In the genomic region with DNA sequence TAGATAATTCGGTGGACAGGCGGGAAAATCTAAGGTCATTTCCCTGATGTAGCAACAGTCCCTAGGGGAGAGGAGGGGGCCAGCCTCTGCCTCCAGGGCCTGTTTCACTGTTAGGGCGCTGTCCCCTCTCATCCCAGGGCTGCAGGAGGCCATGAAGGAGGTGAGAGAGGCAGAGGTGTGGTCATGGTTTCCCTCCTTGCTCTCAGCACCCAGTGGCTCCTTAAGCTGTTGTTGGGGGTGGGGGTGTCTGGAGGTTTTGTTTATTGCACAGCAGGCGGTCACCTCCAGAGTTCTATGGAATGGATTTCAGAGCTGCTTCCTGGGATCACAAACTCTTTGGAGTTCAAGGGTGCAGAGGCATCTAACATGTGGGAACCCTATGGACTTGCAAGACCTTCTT, we compare ENCODE assay signal across 1 cellular context.
TF ChIP-seq lines count a peak whose summit lies in the region.

No MANE protein-coding gene starts in this region.

TF ChIP-seq in GM23338, 12 proteins besides CTCF, POLR2A, EP300 and RAD21 (continued from another document):
- TF ChIP-seq, protein P1, sequence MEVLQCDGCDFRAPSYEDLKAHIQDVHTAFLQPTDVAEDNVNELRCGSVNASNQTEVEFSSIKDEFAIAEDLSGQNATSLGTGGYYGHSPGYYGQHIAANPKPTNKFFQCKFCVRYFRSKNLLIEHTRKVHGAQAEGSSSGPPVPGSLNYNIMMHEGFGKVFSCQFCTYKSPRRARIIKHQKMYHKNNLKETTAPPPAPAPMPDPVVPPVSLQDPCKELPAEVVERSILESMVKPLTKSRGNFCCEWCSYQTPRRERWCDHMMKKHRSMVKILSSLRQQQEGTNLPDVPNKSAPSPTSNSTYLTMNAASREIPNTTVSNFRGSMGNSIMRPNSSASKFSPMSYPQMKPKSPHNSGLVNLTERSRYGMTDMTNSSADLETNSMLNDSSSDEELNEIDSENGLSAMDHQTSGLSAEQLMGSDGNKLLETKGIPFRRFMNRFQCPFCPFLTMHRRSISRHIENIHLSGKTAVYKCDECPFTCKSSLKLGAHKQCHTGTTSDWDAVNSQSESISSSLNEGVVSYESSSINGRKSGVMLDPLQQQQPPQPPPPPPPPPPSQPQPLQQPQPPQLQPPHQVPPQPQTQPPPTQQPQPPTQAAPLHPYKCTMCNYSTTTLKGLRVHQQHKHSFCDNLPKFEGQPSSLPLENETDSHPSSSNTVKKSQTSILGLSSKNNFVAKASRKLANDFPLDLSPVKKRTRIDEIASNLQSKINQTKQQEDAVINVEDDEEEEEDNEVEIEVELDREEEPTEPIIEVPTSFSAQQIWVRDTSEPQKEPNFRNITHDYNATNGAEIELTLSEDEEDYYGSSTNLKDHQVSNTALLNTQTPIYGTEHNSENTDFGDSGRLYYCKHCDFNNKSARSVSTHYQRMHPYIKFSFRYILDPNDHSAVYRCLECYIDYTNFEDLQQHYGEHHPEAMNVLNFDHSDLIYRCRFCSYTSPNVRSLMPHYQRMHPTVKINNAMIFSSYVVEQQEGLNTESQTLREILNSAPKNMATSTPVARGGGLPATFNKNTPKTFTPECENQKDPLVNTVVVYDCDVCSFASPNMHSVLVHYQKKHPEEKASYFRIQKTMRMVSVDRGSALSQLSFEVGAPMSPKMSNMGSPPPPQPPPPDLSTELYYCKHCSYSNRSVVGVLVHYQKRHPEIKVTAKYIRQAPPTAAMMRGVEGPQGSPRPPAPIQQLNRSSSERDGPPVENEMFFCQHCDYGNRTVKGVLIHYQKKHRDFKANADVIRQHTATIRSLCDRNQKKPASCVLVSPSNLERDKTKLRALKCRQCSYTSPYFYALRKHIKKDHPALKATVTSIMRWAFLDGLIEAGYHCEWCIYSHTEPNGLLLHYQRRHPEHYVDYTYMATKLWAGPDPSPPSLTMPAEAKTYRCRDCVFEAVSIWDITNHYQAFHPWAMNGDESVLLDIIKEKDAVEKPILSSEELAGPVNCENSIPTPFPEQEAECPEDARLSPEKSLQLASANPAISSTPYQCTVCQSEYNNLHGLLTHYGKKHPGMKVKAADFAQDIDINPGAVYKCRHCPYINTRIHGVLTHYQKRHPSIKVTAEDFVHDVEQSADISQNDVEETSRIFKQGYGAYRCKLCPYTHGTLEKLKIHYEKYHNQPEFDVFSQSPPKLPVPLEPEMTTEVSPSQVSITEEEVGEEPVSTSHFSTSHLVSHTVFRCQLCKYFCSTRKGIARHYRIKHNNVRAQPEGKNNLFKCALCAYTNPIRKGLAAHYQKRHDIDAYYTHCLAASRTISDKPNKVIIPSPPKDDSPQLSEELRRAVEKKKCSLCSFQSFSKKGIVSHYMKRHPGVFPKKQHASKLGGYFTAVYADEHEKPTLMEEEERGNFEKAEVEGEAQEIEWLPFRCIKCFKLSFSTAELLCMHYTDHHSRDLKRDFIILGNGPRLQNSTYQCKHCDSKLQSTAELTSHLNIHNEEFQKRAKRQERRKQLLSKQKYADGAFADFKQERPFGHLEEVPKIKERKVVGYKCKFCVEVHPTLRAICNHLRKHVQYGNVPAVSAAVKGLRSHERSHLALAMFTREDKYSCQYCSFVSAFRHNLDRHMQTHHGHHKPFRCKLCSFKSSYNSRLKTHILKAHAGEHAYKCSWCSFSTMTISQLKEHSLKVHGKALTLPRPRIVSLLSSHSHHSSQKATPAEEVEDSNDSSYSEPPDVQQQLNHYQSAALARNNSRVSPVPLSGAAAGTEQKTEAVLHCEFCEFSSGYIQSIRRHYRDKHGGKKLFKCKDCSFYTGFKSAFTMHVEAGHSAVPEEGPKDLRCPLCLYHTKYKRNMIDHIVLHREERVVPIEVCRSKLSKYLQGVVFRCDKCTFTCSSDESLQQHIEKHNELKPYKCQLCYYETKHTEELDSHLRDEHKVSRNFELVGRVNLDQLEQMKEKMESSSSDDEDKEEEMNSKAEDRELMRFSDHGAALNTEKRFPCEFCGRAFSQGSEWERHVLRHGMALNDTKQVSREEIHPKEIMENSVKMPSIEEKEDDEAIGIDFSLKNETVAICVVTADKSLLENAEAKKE (CRISPR knock-in tag; IDR thresholded peaks at IDR 0.05): no peak
- TF ChIP-seq STAT1 (IDR thresholded peaks at IDR 0.05; ENCODE audit: unreplicated experiment): no peak
- no peak for TF ChIP-seq ZNF331 (CRISPR knock-in tag; IDR thresholded peaks at IDR 0.05; ENCODE audit: low read depth)
- TF ChIP-seq JUNB (IDR thresholded peaks at IDR 0.05; ENCODE audit: unreplicated experiment): no peak
- no peak for TF ChIP-seq EZH2phosphoT487 (IDR thresholded peaks at IDR 0.05; ENCODE audit: unreplicated experiment)
- TF ChIP-seq NANOG (IDR thresholded peaks at IDR 0.05; ENCODE audit: borderline replicate concordance): no peak
- no peak for TF ChIP-seq ZNF114 (CRISPR knock-in tag; IDR thresholded peaks at IDR 0.05)
- TF ChIP-seq, protein P2, sequence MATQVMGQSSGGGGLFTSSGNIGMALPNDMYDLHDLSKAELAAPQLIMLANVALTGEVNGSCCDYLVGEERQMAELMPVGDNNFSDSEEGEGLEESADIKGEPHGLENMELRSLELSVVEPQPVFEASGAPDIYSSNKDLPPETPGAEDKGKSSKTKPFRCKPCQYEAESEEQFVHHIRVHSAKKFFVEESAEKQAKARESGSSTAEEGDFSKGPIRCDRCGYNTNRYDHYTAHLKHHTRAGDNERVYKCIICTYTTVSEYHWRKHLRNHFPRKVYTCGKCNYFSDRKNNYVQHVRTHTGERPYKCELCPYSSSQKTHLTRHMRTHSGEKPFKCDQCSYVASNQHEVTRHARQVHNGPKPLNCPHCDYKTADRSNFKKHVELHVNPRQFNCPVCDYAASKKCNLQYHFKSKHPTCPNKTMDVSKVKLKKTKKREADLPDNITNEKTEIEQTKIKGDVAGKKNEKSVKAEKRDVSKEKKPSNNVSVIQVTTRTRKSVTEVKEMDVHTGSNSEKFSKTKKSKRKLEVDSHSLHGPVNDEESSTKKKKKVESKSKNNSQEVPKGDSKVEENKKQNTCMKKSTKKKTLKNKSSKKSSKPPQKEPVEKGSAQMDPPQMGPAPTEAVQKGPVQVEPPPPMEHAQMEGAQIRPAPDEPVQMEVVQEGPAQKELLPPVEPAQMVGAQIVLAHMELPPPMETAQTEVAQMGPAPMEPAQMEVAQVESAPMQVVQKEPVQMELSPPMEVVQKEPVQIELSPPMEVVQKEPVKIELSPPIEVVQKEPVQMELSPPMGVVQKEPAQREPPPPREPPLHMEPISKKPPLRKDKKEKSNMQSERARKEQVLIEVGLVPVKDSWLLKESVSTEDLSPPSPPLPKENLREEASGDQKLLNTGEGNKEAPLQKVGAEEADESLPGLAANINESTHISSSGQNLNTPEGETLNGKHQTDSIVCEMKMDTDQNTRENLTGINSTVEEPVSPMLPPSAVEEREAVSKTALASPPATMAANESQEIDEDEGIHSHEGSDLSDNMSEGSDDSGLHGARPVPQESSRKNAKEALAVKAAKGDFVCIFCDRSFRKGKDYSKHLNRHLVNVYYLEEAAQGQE (IDR thresholded peaks at IDR 0.05; ENCODE audit: unreplicated experiment): no peak
- TF ChIP-seq EZH2 (IDR thresholded peaks at IDR 0.05; ENCODE audit: low read depth, unreplicated experiment): no peak
